In the genomic region with DNA sequence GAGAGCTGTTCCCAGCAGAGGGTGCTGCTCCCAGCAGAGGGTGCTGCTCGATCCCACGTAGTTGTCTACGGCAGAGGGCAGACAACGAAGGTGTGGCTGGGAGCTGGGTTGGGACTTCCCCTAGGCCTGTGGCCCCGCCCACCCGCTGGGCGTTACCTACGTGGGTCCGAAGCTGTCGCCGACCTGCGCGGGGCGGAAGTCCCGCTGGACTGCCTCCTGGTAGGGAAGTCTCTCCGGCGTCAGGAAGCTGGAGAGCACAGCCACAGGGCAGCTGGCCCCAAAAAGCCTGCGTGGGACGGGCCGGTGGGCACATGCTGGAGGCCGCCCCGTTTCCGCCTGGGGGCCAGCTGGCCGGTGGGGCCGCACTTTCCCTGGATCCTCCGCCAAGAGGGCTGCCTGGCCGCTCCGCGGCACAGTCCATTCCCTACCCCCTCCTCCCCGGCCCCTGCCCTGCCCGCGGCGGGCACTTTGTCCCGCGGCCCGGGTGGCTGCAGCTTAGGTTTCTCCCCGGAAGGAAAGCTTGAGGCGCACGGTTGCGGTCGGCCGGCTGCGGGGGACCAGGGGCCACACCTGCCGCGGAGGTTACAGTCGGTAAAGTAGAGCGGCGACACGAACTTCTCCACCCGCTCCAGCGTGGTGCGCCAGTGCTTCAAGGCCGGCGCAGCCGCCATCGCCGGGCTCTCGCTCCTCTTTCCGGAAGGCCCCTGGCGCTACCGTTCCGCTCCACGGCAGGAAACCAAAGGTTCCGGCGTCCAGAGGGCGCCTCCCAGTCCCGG, we compare ENCODE assay signal across 1 cellular context.
A peak's percentile ranks its signal among the peaks of the same experiment; 100 is the strongest.
TF ChIP-seq lines count a peak whose summit lies in the region.

A gene (minus strand): TSS at position 695 of the 776 bp plus-strand sequence. CDS start 24 bp downstream, at position 671.

TF ChIP-seq in HepG2, 621 proteins besides CTCF, POLR2A, EP300 and RAD21 (continued from another document and continues in another):
- TF ChIP-seq MAZ (IDR thresholded peaks at IDR 0.05; ENCODE audit: borderline replicate concordance, low read depth, low read length) (0 out of 2 replicates have a peak, but pooled peaks have one; percentile 70), MAZ (CRISPR knock-in tag; IDR thresholded peaks at IDR 0.05; ENCODE audit: low read depth) (peak; percentile 59), ZNF672 (CRISPR knock-in tag; IDR thresholded peaks at IDR 0.05) (0 out of 2 replicates have a peak, but pooled peaks have one; percentile 67), ZFP41 (CRISPR knock-in tag; IDR thresholded peaks at IDR 0.05; ENCODE audit: borderline replicate concordance) (peak; percentile 52; the same call in 1 of the 2 replicates), DNMT1 (CRISPR knock-in tag; IDR thresholded peaks at IDR 0.05) (no peak), ZNF775 (CRISPR knock-in tag; IDR thresholded peaks at IDR 0.05; ENCODE audit: borderline replicate concordance) (no peak), AHR (CRISPR knock-in tag; IDR thresholded peaks at IDR 0.05) (no peak; the same call in none of the 2 replicates), ZNF788 (CRISPR knock-in tag; IDR thresholded peaks at IDR 0.05; ENCODE audit: borderline replicate concordance) (peak; percentile 81), ZNF83 (CRISPR knock-in tag; IDR thresholded peaks at IDR 0.05; ENCODE audit: borderline replicate concordance) (no peak; the same call in 1 of the 2 replicates), ARID2 (CRISPR knock-in tag; IDR thresholded peaks at IDR 0.05; ENCODE audit: borderline replicate concordance) (no peak; the same call in 1 of the 2 replicates), NKX3-1 (CRISPR knock-in tag; IDR thresholded peaks at IDR 0.05) (peak; percentile 69; the same call in 1 of the 2 replicates), ZNF547 (CRISPR knock-in tag; IDR thresholded peaks at IDR 0.05) (peak; percentile 96; the same call in 1 of the 2 replicates), ZNF296 (CRISPR knock-in tag; conservative IDR thresholded peaks at IDR 0.05) (no peak), ZNF430 (CRISPR knock-in tag; IDR thresholded peaks at IDR 0.05) (0 out of 2 replicates have a peak, but pooled peaks have one; percentile 61), ZNF772 (CRISPR knock-in tag; IDR thresholded peaks at IDR 0.05) (peak; percentile 78), ZNF570 (CRISPR knock-in tag; IDR thresholded peaks at IDR 0.05; ENCODE audit: borderline replicate concordance) (no peak), ZNF562 (CRISPR knock-in tag; IDR thresholded peaks at IDR 0.05; ENCODE audit: borderline replicate concordance) (no peak), SRSF9 (IDR thresholded peaks at IDR 0.05; ENCODE audit: borderline replicate concordance, insufficient read depth, low read depth, low read length, poor library complexity, severe bottlenecking) (no peak), ZNF441 (CRISPR knock-in tag; IDR thresholded peaks at IDR 0.05; ENCODE audit: borderline replicate concordance) (no peak; the same call in 1 of the 2 replicates), PRMT3 (CRISPR knock-in tag; IDR thresholded peaks at IDR 0.05; ENCODE audit: borderline replicate concordance, low read depth) (0 out of 2 replicates have a peak, but pooled peaks have one; percentile 41), TP53 (CRISPR knock-in tag; conservative IDR thresholded peaks at IDR 0.05) (no peak), FLYWCH1 (CRISPR knock-in tag; IDR thresholded peaks at IDR 0.05) (no peak), ZNF841 (CRISPR knock-in tag; IDR thresholded peaks at IDR 0.05; ENCODE audit: borderline replicate concordance) (no peak), XRCC5 (optimal IDR thresholded peaks at IDR 0.05; ENCODE audit: low read length) (peak; percentile 32), SIX4 (CRISPR knock-in tag; IDR thresholded peaks at IDR 0.05) (peak; percentile 31; the same call in 1 of the 2 replicates), BRD4 (CRISPR knock-in tag; IDR thresholded peaks at IDR 0.05) (peak; percentile 72; the same call in 1 of the 2 replicates), ZNF138 (CRISPR knock-in tag; IDR thresholded peaks at IDR 0.05; ENCODE audit: low read depth) (peak; percentile 75), TBX2 (CRISPR knock-in tag; IDR thresholded peaks at IDR 0.05; ENCODE audit: borderline replicate concordance) (peak; percentile 68), KMT2A (CRISPR knock-in tag; IDR thresholded peaks at IDR 0.05) (peak; percentile 65), ESRRA (CRISPR knock-in tag; IDR thresholded peaks at IDR 0.05; ENCODE audit: low read depth) (peak; percentile 12; the same call in 1 of the 2 replicates), ZBTB7A (CRISPR knock-in tag; IDR thresholded peaks at IDR 0.05) (no peak), RBM22 (optimal IDR thresholded peaks at IDR 0.05; ENCODE audit: low read length) (peak; percentile 75), IKZF1 (IDR thresholded peaks at IDR 0.05) (no peak), RBFOX2 (IDR thresholded peaks at IDR 0.05; ENCODE audit: low read depth, low read length) (peak; percentile 99), SOX13 (IDR thresholded peaks at IDR 0.05) (no peak), SOX13 (CRISPR knock-in tag; conservative IDR thresholded peaks at IDR 0.05 in 1 of 2, IDR thresholded peaks at IDR 0.05 in 1 of 2) (peak in 1 of 2 experiments; percentile 61; a peak in 2 of 4 replicates), RAD51 (IDR thresholded peaks at IDR 0.05; ENCODE audit: borderline replicate concordance) (no peak)
- TF ChIP-seq, protein P1, sequence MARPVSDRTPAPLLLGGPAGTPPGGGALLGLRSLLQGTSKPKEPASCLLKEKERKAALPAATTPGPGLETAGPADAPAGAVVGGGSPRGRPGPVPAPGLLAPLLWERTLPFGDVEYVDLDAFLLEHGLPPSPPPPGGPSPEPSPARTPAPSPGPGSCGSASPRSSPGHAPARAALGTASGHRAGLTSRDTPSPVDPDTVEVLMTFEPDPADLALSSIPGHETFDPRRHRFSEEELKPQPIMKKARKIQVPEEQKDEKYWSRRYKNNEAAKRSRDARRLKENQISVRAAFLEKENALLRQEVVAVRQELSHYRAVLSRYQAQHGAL (CRISPR knock-in tag; IDR thresholded peaks at IDR 0.05; ENCODE audit: not compliant biosample characterization): no peak
- TF ChIP-seq, protein P2, sequence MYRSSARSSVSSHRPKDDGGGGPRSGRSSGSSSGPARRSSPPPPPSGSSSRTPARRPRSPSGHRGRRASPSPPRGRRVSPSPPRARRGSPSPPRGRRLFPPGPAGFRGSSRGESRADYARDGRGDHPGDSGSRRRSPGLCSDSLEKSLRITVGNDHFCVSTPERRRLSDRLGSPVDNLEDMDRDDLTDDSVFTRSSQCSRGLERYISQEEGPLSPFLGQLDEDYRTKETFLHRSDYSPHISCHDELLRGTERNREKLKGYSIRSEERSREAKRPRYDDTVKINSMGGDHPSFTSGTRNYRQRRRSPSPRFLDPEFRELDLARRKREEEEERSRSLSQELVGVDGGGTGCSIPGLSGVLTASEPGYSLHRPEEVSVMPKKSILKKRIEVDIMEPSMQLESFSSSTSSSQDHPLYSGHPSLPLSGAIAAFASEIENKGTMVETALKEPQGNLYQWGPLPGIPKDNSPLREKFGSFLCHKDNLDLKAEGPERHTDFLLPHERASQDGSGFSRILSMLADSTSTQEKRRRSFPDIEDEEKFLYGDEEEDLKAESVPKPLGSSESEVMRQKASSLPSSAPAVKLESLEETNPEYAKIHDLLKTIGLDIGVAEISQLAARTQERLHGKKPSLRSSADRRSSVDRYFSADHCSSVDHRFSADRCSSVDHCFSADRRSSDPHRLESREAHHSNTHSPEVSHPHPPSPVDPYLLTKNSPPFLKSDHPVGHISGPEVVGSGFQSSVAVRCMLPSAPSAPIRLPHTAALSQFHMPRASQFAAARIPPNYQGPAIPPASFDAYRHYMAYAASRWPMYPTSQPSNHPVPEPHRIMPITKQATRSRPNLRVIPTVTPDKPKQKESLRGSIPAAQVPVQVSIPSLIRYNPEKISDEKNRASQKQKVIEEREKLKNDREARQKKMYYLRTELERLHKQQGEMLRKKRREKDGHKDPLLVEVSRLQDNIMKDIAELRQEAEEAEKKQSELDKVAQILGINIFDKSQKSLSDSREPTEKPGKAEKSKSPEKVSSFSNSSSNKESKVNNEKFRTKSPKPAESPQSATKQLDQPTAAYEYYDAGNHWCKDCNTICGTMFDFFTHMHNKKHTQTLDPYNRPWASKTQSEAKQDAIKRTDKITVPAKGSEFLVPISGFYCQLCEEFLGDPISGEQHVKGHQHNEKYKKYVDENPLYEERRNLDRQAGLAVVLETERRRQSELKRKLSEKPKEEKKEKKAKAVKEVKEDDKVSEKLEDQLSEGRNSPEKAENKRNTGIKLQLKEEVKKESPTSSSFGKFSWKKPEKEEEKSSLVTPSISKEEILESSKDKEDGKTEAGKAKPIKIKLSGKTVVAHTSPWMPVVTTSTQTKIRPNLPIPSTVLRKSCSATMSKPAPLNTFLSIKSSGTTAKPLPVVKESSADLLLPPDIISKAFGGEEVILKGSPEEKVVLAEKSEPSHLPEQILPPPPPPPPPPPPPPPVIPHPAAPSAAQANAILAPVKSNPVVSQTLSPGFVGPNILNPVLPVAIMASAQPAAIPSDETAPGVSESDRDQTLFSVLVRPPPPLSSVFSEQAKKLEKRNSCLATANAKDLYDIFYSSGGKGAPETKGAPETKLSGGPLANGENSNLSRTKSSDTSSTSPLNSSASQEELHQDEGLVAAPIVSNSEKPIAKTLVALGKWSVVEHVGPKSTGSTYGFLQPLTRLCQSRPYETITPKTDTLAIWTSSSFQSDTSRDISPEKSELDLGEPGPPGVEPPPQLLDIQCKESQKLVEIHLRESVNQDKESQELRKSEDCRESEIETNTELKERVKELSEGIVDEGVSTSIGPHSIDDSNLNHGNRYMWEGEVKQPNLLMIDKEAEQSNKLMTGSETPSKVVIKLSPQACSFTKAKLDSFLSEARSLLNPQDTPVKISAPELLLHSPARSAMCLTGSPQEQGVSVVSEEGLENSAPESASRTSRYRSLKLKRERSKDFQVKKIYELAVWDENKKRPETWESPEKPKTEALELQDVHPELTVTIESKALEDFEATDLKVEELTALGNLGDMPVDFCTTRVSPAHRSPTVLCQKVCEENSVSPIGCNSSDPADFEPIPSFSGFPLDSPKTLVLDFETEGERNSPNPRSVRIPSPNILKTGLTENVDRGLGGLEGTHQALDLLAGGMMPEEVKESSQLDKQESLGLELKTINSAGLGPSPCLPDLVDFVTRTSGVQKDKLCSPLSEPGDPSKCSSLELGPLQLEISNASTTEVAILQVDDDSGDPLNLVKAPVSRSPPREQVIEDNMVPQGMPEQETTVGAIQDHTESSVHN (CRISPR knock-in tag; IDR thresholded peaks at IDR 0.05): peak; percentile 82; the same call in 1 of the 2 replicates
- TF ChIP-seq, protein P3, sequence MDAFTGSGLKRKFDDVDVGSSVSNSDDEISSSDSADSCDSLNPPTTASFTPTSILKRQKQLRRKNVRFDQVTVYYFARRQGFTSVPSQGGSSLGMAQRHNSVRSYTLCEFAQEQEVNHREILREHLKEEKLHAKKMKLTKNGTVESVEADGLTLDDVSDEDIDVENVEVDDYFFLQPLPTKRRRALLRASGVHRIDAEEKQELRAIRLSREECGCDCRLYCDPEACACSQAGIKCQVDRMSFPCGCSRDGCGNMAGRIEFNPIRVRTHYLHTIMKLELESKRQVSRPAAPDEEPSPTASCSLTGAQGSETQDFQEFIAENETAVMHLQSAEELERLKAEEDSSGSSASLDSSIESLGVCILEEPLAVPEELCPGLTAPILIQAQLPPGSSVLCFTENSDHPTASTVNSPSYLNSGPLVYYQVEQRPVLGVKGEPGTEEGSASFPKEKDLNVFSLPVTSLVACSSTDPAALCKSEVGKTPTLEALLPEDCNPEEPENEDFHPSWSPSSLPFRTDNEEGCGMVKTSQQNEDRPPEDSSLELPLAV (CRISPR knock-in tag; conservative IDR thresholded peaks at IDR 0.05; ENCODE audit: low read depth): no peak
- TF ChIP-seq, protein P4, sequence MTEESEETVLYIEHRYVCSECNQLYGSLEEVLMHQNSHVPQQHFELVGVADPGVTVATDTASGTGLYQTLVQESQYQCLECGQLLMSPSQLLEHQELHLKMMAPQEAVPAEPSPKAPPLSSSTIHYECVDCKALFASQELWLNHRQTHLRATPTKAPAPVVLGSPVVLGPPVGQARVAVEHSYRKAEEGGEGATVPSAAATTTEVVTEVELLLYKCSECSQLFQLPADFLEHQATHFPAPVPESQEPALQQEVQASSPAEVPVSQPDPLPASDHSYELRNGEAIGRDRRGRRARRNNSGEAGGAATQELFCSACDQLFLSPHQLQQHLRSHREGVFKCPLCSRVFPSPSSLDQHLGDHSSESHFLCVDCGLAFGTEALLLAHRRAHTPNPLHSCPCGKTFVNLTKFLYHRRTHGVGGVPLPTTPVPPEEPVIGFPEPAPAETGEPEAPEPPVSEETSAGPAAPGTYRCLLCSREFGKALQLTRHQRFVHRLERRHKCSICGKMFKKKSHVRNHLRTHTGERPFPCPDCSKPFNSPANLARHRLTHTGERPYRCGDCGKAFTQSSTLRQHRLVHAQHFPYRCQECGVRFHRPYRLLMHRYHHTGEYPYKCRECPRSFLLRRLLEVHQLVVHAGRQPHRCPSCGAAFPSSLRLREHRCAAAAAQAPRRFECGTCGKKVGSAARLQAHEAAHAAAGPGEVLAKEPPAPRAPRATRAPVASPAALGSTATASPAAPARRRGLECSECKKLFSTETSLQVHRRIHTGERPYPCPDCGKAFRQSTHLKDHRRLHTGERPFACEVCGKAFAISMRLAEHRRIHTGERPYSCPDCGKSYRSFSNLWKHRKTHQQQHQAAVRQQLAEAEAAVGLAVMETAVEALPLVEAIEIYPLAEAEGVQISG (CRISPR knock-in tag; IDR thresholded peaks at IDR 0.05): peak; percentile 93
- TF ChIP-seq, protein P5, sequence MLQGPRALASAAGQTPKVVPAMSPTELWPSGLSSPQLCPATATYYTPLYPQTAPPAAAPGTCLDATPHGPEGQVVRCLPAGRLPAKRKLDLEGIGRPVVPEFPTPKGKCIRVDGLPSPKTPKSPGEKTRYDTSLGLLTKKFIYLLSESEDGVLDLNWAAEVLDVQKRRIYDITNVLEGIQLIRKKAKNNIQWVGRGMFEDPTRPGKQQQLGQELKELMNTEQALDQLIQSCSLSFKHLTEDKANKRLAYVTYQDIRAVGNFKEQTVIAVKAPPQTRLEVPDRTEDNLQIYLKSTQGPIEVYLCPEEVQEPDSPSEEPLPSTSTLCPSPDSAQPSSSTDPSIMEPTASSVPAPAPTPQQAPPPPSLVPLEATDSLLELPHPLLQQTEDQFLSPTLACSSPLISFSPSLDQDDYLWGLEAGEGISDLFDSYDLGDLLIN (CRISPR knock-in tag; IDR thresholded peaks at IDR 0.05; ENCODE audit: borderline replicate concordance): no peak; the same call in 1 of the 2 replicates
- TF ChIP-seq, protein P6, sequence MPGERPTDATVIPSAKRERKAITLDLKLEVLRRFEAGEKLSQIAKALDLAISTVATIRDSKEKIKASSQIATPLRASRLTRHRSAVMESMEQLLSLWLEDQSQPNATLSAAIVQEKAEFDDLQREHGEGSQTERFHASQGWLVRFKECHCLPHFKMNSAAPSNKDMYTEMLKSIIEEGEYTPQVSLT (CRISPR knock-in tag; IDR thresholded peaks at IDR 0.05; ENCODE audit: borderline replicate concordance, low read depth): no peak
- TF ChIP-seq, protein P7, sequence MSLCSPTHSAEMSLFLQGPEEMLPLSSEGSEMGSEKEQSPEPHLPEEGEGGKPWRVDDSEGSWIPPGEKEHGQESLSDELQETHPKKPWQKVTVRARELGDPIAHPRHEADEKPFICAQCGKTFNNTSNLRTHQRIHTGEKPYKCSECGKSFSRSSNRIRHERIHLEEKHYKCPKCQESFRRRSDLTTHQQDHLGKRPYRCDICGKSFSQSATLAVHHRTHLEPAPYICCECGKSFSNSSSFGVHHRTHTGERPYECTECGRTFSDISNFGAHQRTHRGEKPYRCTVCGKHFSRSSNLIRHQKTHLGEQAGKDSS (CRISPR knock-in tag; IDR thresholded peaks at IDR 0.05; ENCODE audit: borderline replicate concordance, low read depth): peak; percentile 72
- TF ChIP-seq, protein P8, sequence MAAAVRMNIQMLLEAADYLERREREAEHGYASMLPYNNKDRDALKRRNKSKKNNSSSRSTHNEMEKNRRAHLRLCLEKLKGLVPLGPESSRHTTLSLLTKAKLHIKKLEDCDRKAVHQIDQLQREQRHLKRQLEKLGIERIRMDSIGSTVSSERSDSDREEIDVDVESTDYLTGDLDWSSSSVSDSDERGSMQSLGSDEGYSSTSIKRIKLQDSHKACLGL (CRISPR knock-in tag; IDR thresholded peaks at IDR 0.05): peak; percentile 83
